20 cellular contexts compared by ENCODE assay signal in genomic region chr1:155951753-155952504, GRCh38. TPM values are rescaled to one million over a fixed set of nuclear protein-coding genes. Genes with fewer than 3 reads are reported as not detected.
DNase-seq lines count a peak whose midpoint lies in the region; ATAC-seq and TF ChIP-seq lines count a peak whose summit lies in the region.
"Had no signal": no experiment of that assay in that cellular context is flagged by ENCODE, and none has a peak within 500 bp of the region (broad histone marks: within the 10 kb centered on the region; RNA-seq: fewer than 3 reads in every experiment).

No MANE protein-coding gene starts in this region.

- WGBS in IMR-90 (ENCODE audit: extremely low coverage in 2 of 2, insufficient read length in 1 of 2), 2 experiments: 100% methylated on average over 1 of the region's 6 CpGs; no CpG with 5 or more reads in 1 of the 2 experiments
- 74 to 89% methylated on average over 3 to 6 of the region's 6 CpGs for WGBS in body of pancreas, 2 donors

- TF ChIP-seq CTCF in IMR-90 (conservative IDR thresholded peaks at IDR 0.05; ENCODE audit: low read depth, low read length) (no peak), chondrocyte (IDR thresholded peaks at IDR 0.05) (no peak), neutrophil (IDR thresholded peaks at IDR 0.05) (no peak), body of pancreas (IDR thresholded peaks at IDR 0.05) (no peak)

- in situ Hi-C loops in IMR-90 (cut with MboI; ENCODE audit: low sequenced_read_pairs): no loop called here

- H4K20me1 ChIP-seq in IMR-90 (ENCODE audit: insufficient read depth, low read length): peaks cover 22% of the 10 kb centered on the region; the same call in 1 of the 2 replicates

- CTCF ChIA-PET in CD4-positive, alpha-beta memory T cell (lab: Charles Lee; ENCODE audit: partially characterized antibody): interaction anchor here (0.9 to 1.4 kb wide), 2 partner anchors 16 to 38 kb away, joined by 3 to 4 read pairs; no protein-coding TSS in a partner anchor
- CTCF ChIA-PET in IMR-90 (lab: Yijun Ruan, JAX): no interaction called here

- no peak overlapping the region for H3K4me3 Mint-ChIP-seq in CD4-positive, alpha-beta memory T cell
- no peak overlapping the region for H3K4me3 Mint-ChIP-seq in chondrocyte (ENCODE audit: unreplicated experiment)

- no peak overlapping the region for H3K4me3 ChIP-seq in CD4-positive, alpha-beta memory T cell (ENCODE audit: low read length in 2 of 2)
- no peak overlapping the region for H3K4me3 ChIP-seq in IMR-90 (ENCODE audit: insufficient read depth, low read depth, low read length)
- no peak overlapping the region for H3K4me3 ChIP-seq in neutrophil (ENCODE audit: low read depth in 1 of 2, low read length in 1 of 2)
- H3K4me3 ChIP-seq in body of pancreas: no peak overlapping the region
- H3K4me3 ChIP-seq: BLaER1 treated with 17β-estradiol and CSF1 and Interleukin-3, amounts not matched to agents 10 nM and 100 nM; HAP-1; left lung; transverse colon had no signal

- no peak overlapping the region for H2BK20ac ChIP-seq in IMR-90 (ENCODE audit: low read depth, low read length)

- H3K9ac ChIP-seq in IMR-90 (ENCODE audit: low read depth, low read length): no peak overlapping the region
- H3K9ac ChIP-seq: parathyroid adenoma had no signal

- H3K36me3 ChIP-seq in CD4-positive, alpha-beta memory T cell (ENCODE audit: insufficient read depth, low read length): peaks cover 60% of the 10 kb centered on the region
- H3K36me3 ChIP-seq in IMR-90 (ENCODE audit: control insufficient read depth, insufficient read depth, low read length) (peaks cover 79% of the 10 kb centered on the region), neutrophil (peaks cover 99% of the 10 kb centered on the region), body of pancreas (replicated peaks in 1 of 2; ENCODE audit: insufficient read depth in 1 of 2, low read depth in 2 of 2) (peaks cover 0 to 25% of the 10 kb centered on the region in 2 donors)

- H2BK5ac ChIP-seq in IMR-90 (ENCODE audit: low read depth, low read length, poor library complexity, severe bottlenecking): no peak overlapping the region

- TF ChIP-seq POLR2A in IMR-90 (IDR thresholded peaks at IDR 0.05; ENCODE audit: low read depth, low read length) (no peak), body of pancreas (IDR thresholded peaks at IDR 0.05) (no peak)

- no peak for DNase-seq in CD4-positive, alpha-beta memory T cell
- DNase-seq in IMR-90 (no peak), chondrocyte (ENCODE audit: low spot score) (no peak), NCI-H526 treated with DMSO at 0.1 percent for 48 hours (lab: John Stamatoyannopoulos, UW) (no peak), GOT3 (lab: John Stamatoyannopoulos, UW) (no peak), body of pancreas (no peak)
- DNase-seq: activated CD4-positive, alpha-beta T cell treated with anti-CD3 and anti-CD28 coated beads, Interleukin-2, amount 50 U/mL, for 1 hour; dermis blood vessel endothelial cell; DMS153; Karpas-422; left lung; NCI-H1436; NCI-H2227 treated with DMSO at 0.1 percent for 48 hours; transverse colon had no signal

- no peaks in the 10 kb centered on the region for H3K27me3 Mint-ChIP-seq in CD4-positive, alpha-beta memory T cell
- H3K27me3 Mint-ChIP-seq in chondrocyte (ENCODE audit: low read depth): no peaks in the 10 kb centered on the region

- H3K23ac ChIP-seq in IMR-90 (ENCODE audit: low read depth, low read length): no peak overlapping the region

- intact Hi-C loops in CD4-positive, alpha-beta memory T cell (cut with micrococcal nuclease): no loop called here
- intact Hi-C loops in IMR-90 (cut with micrococcal nuclease): no loop called here
- intact Hi-C loops in body of pancreas (cut with DNase I): no loop called here

- H2BK120ac ChIP-seq in IMR-90 (ENCODE audit: low read depth, low read length): no peak overlapping the region

- H3K9me3 Mint-ChIP-seq in CD4-positive, alpha-beta memory T cell: no peaks in the 10 kb centered on the region
- H3K9me3 Mint-ChIP-seq in chondrocyte (ENCODE audit: low read depth): no peaks in the 10 kb centered on the region
- H3K9me3 Mint-ChIP-seq: activated T-helper 2 cell treated with anti-CD3 and anti-CD28 coated beads, Interferon-gamma antibody, Interleukin-2, Interleukin-4, amounts not matched to agents 10 μg/mL and 5 μg/mL and 100 μg/mL, durations not matched to agents 14 hours and 24 hours and 36 hours had no signal

- H3K4ac ChIP-seq in IMR-90 (ENCODE audit: low read depth, low read length): no peak overlapping the region

- H2AK9ac ChIP-seq in IMR-90 (replicated peaks; ENCODE audit: low read depth, low read length, poor library complexity): peak overlapping the region; percentile 13

- no peak overlapping the region for H3K27ac ChIP-seq in CD4-positive, alpha-beta memory T cell (ENCODE audit: low read depth, low read length)
- no peak overlapping the region for H3K27ac ChIP-seq in IMR-90 (ENCODE audit: insufficient read depth, low read length)
- H3K27ac ChIP-seq in neutrophil: peak overlapping the region; percentile 37
- H3K27ac ChIP-seq in body of pancreas: no peak overlapping the region
- H3K27ac ChIP-seq: parathyroid adenoma, transverse colon had no signal

- H3K9me1 ChIP-seq in IMR-90 (ENCODE audit: insufficient read depth, low read length): peaks cover 11% of the 10 kb centered on the region; the same call in 1 of the 2 replicates

- no peak overlapping the region for H3K18ac ChIP-seq in IMR-90 (ENCODE audit: low read depth, low read length)

- no peaks in the 10 kb centered on the region for H3K27me3 ChIP-seq in CD4-positive, alpha-beta memory T cell (ENCODE audit: insufficient read depth, low read length)
- no peaks in the 10 kb centered on the region for H3K27me3 ChIP-seq in IMR-90 (ENCODE audit: control insufficient read depth, insufficient read depth, low read length)
- no peaks in the 10 kb centered on the region for H3K27me3 ChIP-seq in neutrophil
- no peaks in the 10 kb centered on the region for H3K27me3 ChIP-seq in body of pancreas
- H3K27me3 ChIP-seq: BLaER1 treated with 17β-estradiol and CSF1 and Interleukin-3, amounts not matched to agents 10 nM and 100 nM; left lung; transverse colon had no signal

- peak overlapping the region in 5 of 7 donors; percentile 31 to 66 (median 35) for H3K27ac Mint-ChIP-seq in CD4-positive, alpha-beta memory T cell
- H3K27ac Mint-ChIP-seq in chondrocyte (ENCODE audit: unreplicated experiment): peak overlapping the region; percentile 36
- H3K27ac Mint-ChIP-seq: activated T-helper 2 cell treated with anti-CD3 and anti-CD28 coated beads, Interferon-gamma antibody, Interleukin-2, Interleukin-4, amounts not matched to agents 10 μg/mL and 5 μg/mL and 100 μg/mL, durations not matched to agents 14 hours and 24 hours and 36 hours had no signal

- peaks cover 7% of the 10 kb centered on the region for H3K4me1 ChIP-seq in CD4-positive, alpha-beta memory T cell (ENCODE audit: insufficient read depth, low read length)
- H3K4me1 ChIP-seq in IMR-90 (ENCODE audit: control insufficient read depth, insufficient read depth, low read length): no peaks in the 10 kb centered on the region
- H3K4me1 ChIP-seq in neutrophil (ENCODE audit: control insufficient read depth in 1 of 2, insufficient read depth in 1 of 2, low read depth in 1 of 2, low read length in 1 of 2): peaks cover 2 to 3% of the 10 kb centered on the region in 2 experiments
- no peaks in the 10 kb centered on the region for H3K4me1 ChIP-seq in body of pancreas
- H3K4me1 ChIP-seq: HAP-1, parathyroid adenoma had no signal

- H3K36me3 Mint-ChIP-seq in CD4-positive, alpha-beta memory T cell: peaks cover 39 to 57% of the 10 kb centered on the region in 2 donors
- H3K36me3 Mint-ChIP-seq in chondrocyte (ENCODE audit: low read depth): peaks cover 39% of the 10 kb centered on the region

- H2AK5ac ChIP-seq in IMR-90 (ENCODE audit: low read depth, low read length): no peak overlapping the region

- TF ChIP-seq RAD21 in IMR-90 (IDR thresholded peaks at IDR 0.05; ENCODE audit: low read length): no peak

- H3K9me3 ChIP-seq in CD4-positive, alpha-beta memory T cell (ENCODE audit: control insufficient read depth in 1 of 2, low read length in 2 of 2): no peaks in the 10 kb centered on the region
- H3K9me3 ChIP-seq in IMR-90 (ENCODE audit: control insufficient read depth, insufficient read depth, low read length) (no peaks in the 10 kb centered on the region), neutrophil (peaks cover 12% of the 10 kb centered on the region), body of pancreas (no peaks in the 10 kb centered on the region)
- H3K9me3 ChIP-seq: BLaER1 treated with 17β-estradiol and CSF1 and Interleukin-3, amounts not matched to agents 10 nM and 100 nM; HAP-1; left lung; transverse colon had no signal

- no peak overlapping the region for H2BK15ac ChIP-seq in IMR-90 (ENCODE audit: low read depth, low read length)

- H4K8ac ChIP-seq in IMR-90 (ENCODE audit: low read depth in 2 of 2, low read length in 2 of 2): 0 out of 4 replicates have a peak overlapping the region, but pooled peaks of 1 of the 2 experiments have one; percentile 32

- no peak overlapping the region for H3K14ac ChIP-seq in IMR-90 (replicated peaks; ENCODE audit: low read depth, low read length)

- dilution Hi-C loops in IMR-90 (cut with HindIII; ENCODE audit: low sequenced_read_pairs, unreplicated experiment): no loop called here

- no peak overlapping the region for H4K5ac ChIP-seq in IMR-90 (ENCODE audit: low read depth, low read length)

- peaks cover 2 to 5% (median 4%) of the 10 kb centered on the region in 4 donors for H3K4me1 Mint-ChIP-seq in CD4-positive, alpha-beta memory T cell
- H3K4me1 Mint-ChIP-seq in chondrocyte (ENCODE audit: low read depth): no peaks in the 10 kb centered on the region

- no TSS peak for BruUV-seq in IMR-90 (replicated peaks; lab: Mats Ljungman, UMichigan)

- ATAC-seq in IMR-90 (ENCODE audit: low read depth): no peak
- ATAC-seq in body of pancreas: no peak
- ATAC-seq: esophagus mucosa, left lung had no signal

- no peak overlapping the region for H2AFZ ChIP-seq in IMR-90 (replicated peaks; ENCODE audit: low read length, poor library complexity)
- H2AFZ ChIP-seq: parathyroid adenoma had no signal

- no peak overlapping the region for H3K56ac ChIP-seq in IMR-90 (ENCODE audit: extremely low read depth, insufficient read depth, low read length)

- peaks cover 35 to 51% of the 10 kb centered on the region in 2 experiments for H3K79me1 ChIP-seq in IMR-90 (ENCODE audit: low read depth in 1 of 2, low read length in 2 of 2)

- POLR2A ChIA-PET in CD4-positive, alpha-beta memory T cell (lab: Charles Lee; ENCODE audit: partially characterized antibody): interaction anchor here (0.6 to 2.2 kb wide), 3 partner anchors 16 to 386 kb away, joined by 3 to 8 read pairs (median 4); no protein-coding TSS in a partner anchor
- POLR2A ChIA-PET in IMR-90 (lab: Charles Lee; ENCODE audit: unreplicated experiment): no interaction called here

- no peak overlapping the region for H3K4me2 ChIP-seq in IMR-90 (ENCODE audit: low read depth, low read length)
- H3K4me2 ChIP-seq: BLaER1 treated with 17β-estradiol and CSF1 and Interleukin-3, amounts not matched to agents 10 nM and 100 nM had no signal

- no peak overlapping the region for H4K91ac ChIP-seq in IMR-90 (ENCODE audit: insufficient read depth, low read depth, low read length)

RNA-seq across cellular contexts. Expression of gene RXFP4, which starts 10.5 kb away (rescaled TPM):
- total RNA-seq in CD4-positive, alpha-beta memory T cell: not detected
- under 1 TPM in 1 of 2 donors, not detected in 1; 0.91 TPM for polyA plus RNA-seq in CD4-positive, alpha-beta memory T cell
- total RNA-seq in IMR-90 (2012; rRNA removed) (not detected in 2 replicates), chondrocyte (not detected in 3 replicates), body of pancreas (under 1 TPM in 1 of 2 donors, not detected in 1; 0.26 TPM)
- not detected in 2 replicates for polyA plus RNA-seq in IMR-90 (2012; rRNA removed)
- not detected in 2 replicates for polyA plus RNA-seq in IMR-90 (2012; cell fraction: cytosol; rRNA removed)
- polyA plus RNA-seq in IMR-90 (2012; cell fraction: nucleus; rRNA removed; ENCODE audit: low replicate concordance): 0.07 TPM in 1 of 2 replicates, not detected in the other
- total RNA-seq: activated T-helper 2 cell treated with anti-CD3 and anti-CD28 coated beads, Interferon-gamma antibody, Interleukin-2, Interleukin-4, amounts not matched to agents 10 μg/mL and 5 μg/mL and 100 μg/mL, durations not matched to agents 14 hours and 24 hours and 36 hours; dermis blood vessel endothelial cell; esophagus mucosa; left lung had no signal

RNA-seq across cellular contexts. Expression of gene KHDC4, which starts 17.7 kb away (rescaled TPM):
- total RNA-seq in CD4-positive, alpha-beta memory T cell: 100 to 1,000 TPM; 127 to 134 TPM
- polyA plus RNA-seq in CD4-positive, alpha-beta memory T cell: 1 to 10 TPM; 5.5 to 9.4 TPM
- 22.5 and 28.0 TPM in 2 replicates for total RNA-seq in IMR-90 (2012; rRNA removed)
- 23.4 and 29.9 TPM in 2 replicates for polyA plus RNA-seq in IMR-90 (2012; rRNA removed)
- polyA plus RNA-seq in IMR-90 (2012; cell fraction: cytosol; rRNA removed): 9.3 and 11.6 TPM in 2 replicates
- 59.4 and 172 TPM in 2 replicates for polyA plus RNA-seq in IMR-90 (2012; cell fraction: nucleus; rRNA removed; ENCODE audit: low replicate concordance)
- 32.3 to 43.2 TPM (median 35.2 TPM) in 3 replicates for total RNA-seq in chondrocyte
- 10 to 100 TPM; 32.7 to 40.5 TPM for total RNA-seq in body of pancreas

RNA-seq across cellular contexts. Expression of gene ARHGEF2, which starts 26.4 kb away (rescaled TPM):
- 100 to 1,000 TPM; 190 to 198 TPM for total RNA-seq in CD4-positive, alpha-beta memory T cell
- 10 to 100 TPM in 1 of 2 donors, 1 to 10 TPM in 1; 6.7 to 30.4 TPM for polyA plus RNA-seq in CD4-positive, alpha-beta memory T cell
- total RNA-seq in IMR-90 (2012; rRNA removed) (81.4 and 91.8 TPM in 2 replicates), chondrocyte (50.0 to 214 TPM (median 203 TPM) in 3 replicates), body of pancreas (10 to 100 TPM; 31.9 to 32.6 TPM)
- polyA plus RNA-seq in IMR-90 (2012; rRNA removed): 101 and 117 TPM in 2 replicates
- polyA plus RNA-seq in IMR-90 (2012; cell fraction: cytosol; rRNA removed): 64.3 and 78.0 TPM in 2 replicates
- 272 and 424 TPM in 2 replicates for polyA plus RNA-seq in IMR-90 (2012; cell fraction: nucleus; rRNA removed; ENCODE audit: low replicate concordance)

RNA-seq across cellular contexts. Expression of gene RIT1, which starts 40.8 kb away (rescaled TPM):
- 10 to 100 TPM; 45.0 to 48.0 TPM for total RNA-seq in CD4-positive, alpha-beta memory T cell
- polyA plus RNA-seq in CD4-positive, alpha-beta memory T cell: 10 to 100 TPM; 14.1 to 20.4 TPM
- total RNA-seq in IMR-90 (2012; rRNA removed): 46.8 and 52.2 TPM in 2 replicates
- polyA plus RNA-seq in IMR-90 (2012; rRNA removed): 26.2 and 29.6 TPM in 2 replicates
- polyA plus RNA-seq in IMR-90 (2012; cell fraction: cytosol; rRNA removed): 8.5 and 14.4 TPM in 2 replicates
- polyA plus RNA-seq in IMR-90 (2012; cell fraction: nucleus; rRNA removed; ENCODE audit: low replicate concordance): 5.5 and 26.8 TPM in 2 replicates
- 39.8 to 52.2 TPM (median 51.4 TPM) in 3 replicates for total RNA-seq in chondrocyte
- 10 to 100 TPM in 1 of 2 donors, 1 to 10 TPM in 1; 6.9 to 16.1 TPM for total RNA-seq in body of pancreas
